Comparison of ENCODE assay signal across 8 cellular contexts in genomic region chrX:12975670-12975965, GRCh38. TPM values are rescaled to one million over a fixed set of nuclear protein-coding genes. Genes with fewer than 3 reads are reported as not detected.
DNase-seq lines count a peak whose midpoint lies in the region; ATAC-seq and TF ChIP-seq lines count a peak whose summit lies in the region.

No MANE protein-coding gene starts in this region.

- peak overlapping the region; percentile 98 for H3K27ac ChIP-seq in ACC112 (ENCODE audit: low read depth, low read length)
- H3K27ac ChIP-seq in lower lobe of right lung = peak overlapping the region; percentile 98
- H3K27ac ChIP-seq in upper lobe of right lung = peak overlapping the region; percentile 97

- H3K27me3 ChIP-seq in ACC112 (ENCODE audit: insufficient read depth, low read length) = no peaks in the 10 kb centered on the region
- no peaks in the 10 kb centered on the region for H3K27me3 ChIP-seq in lower lobe of right lung (ENCODE audit: low read depth)
- no peaks in the 10 kb centered on the region for H3K27me3 ChIP-seq in upper lobe of right lung

- H3K9me3 Mint-ChIP-seq in brain = peaks cover 0 to 12% (median 0%) of the 10 kb centered on the region in 5 experiments

- no peak overlapping the region for H2AFZ ChIP-seq in ACC112 (ENCODE audit: low read length, unreplicated experiment)

- H3K36me3 ChIP-seq in ACC112 (ENCODE audit: insufficient read depth, low read length) = peaks cover 19% of the 10 kb centered on the region
- H3K36me3 ChIP-seq in lower lobe of right lung = peaks cover 6% of the 10 kb centered on the region
- H3K36me3 ChIP-seq in upper lobe of right lung = peaks cover 5% of the 10 kb centered on the region

- TF ChIP-seq CTCF in HFF-Myc (IDR thresholded peaks at IDR 0.05; ENCODE audit: low read depth, low read length, missing control alignments) = no peak
- no peak for TF ChIP-seq CTCF in brain (conservative IDR thresholded peaks at IDR 0.05)
- TF ChIP-seq CTCF in lower lobe of right lung (IDR thresholded peaks at IDR 0.05) = no peak
- no peak for TF ChIP-seq CTCF in upper lobe of right lung (IDR thresholded peaks at IDR 0.05)

- H3K4me1 Mint-ChIP-seq in brain = peaks cover 74% of the 10 kb centered on the region

- peak overlapping the region; percentile 98 to 100 (median 99) for H3K27ac Mint-ChIP-seq in brain

- peaks cover 16% of the 10 kb centered on the region for H3K27me3 Mint-ChIP-seq in brain

- peaks cover 28% of the 10 kb centered on the region for H3K4me1 ChIP-seq in ACC112 (ENCODE audit: control insufficient read depth, insufficient read depth, low read length, unreplicated experiment)
- peaks cover 12% of the 10 kb centered on the region for H3K4me1 ChIP-seq in lower lobe of right lung
- H3K4me1 ChIP-seq in upper lobe of right lung = peaks cover under 1% of the 10 kb centered on the region

- peaks cover 31% of the 10 kb centered on the region for H3K79me2 ChIP-seq in ACC112 (ENCODE audit: control insufficient read depth, insufficient read depth, low read length, unreplicated experiment)

- H3K36me3 Mint-ChIP-seq in brain = peaks cover 30% of the 10 kb centered on the region

- intact Hi-C loops in lower lobe of right lung (cut with DNase I) = no loop called here
- intact Hi-C loops in upper lobe of right lung (cut with DNase I) = no loop called here

- peak in 1 of 2 donors; percentile 7 for ATAC-seq in lower lobe of right lung
- no peak for ATAC-seq in upper lobe of right lung
- no peak for ATAC-seq in esophagus mucosa

- no peaks in the 10 kb centered on the region for H3K9me3 ChIP-seq in lower lobe of right lung
- no peaks in the 10 kb centered on the region for H3K9me3 ChIP-seq in upper lobe of right lung

- DNase-seq in HFF-Myc (ENCODE audit: extremely low read depth, low read depth) (no peak), lower lobe of right lung (peak; percentile 58), upper lobe of right lung (peak; percentile 68), AG08395 (ENCODE audit: low spot score) (no peak), mucosa of gallbladder (ENCODE audit: low spot score) (no peak)

- H3K4me3 ChIP-seq in ACC112 (ENCODE audit: low read depth, low read length) (peak overlapping the region; percentile 95), HFF-Myc (replicated peaks; ENCODE audit: low read depth, low read length) (peak overlapping the region; percentile 85), lower lobe of right lung (peak overlapping the region; percentile 76), upper lobe of right lung (peak overlapping the region; percentile 70)

- H3K4me3 Mint-ChIP-seq in brain = peak overlapping the region; percentile 92 to 97 (median 95)

RNA-seq across cellular contexts. Expression of gene TMSB4X, which starts 0.7 kb away (rescaled TPM):
- polyA plus RNA-seq in brain (ENCODE audit: insufficient read depth, low read depth, low replicate concordance) = 3,699 TPM
- total RNA-seq in lower lobe of right lung = 4,922 TPM
- 4,663 TPM for total RNA-seq in upper lobe of right lung
- 1,041 TPM for total RNA-seq in esophagus mucosa
- 4,832 TPM for total RNA-seq in mucosa of gallbladder

Comparison
In these comparisons a context has a peak if more than half of its experiments do, and no peak if none do; other contexts are left out.
1. DNase-seq: peak in lower lobe of right lung (single experiment) and upper lobe of right lung (single experiment); none in HFF-Myc (single experiment), AG08395 (single experiment) and mucosa of gallbladder (single experiment).
2. Peak in every context shown above with its lines, with median percentiles within 50 percentile points of each other: H3K27ac ChIP-seq and H3K4me3 ChIP-seq.